ENCODE assay signal across 9 cellular contexts in genomic region chr7:143901360-143901709, GRCh38. TPM values are rescaled to one million over a fixed set of nuclear protein-coding genes. Genes with fewer than 3 reads are reported as not detected.
DNase-seq lines count a peak whose midpoint lies in the region; ATAC-seq, FAIRE-seq and TF ChIP-seq lines count a peak whose summit lies in the region.
"Had no signal": no experiment of that assay in that cellular context is flagged by ENCODE, and none has a peak within 500 bp of the region (broad histone marks: within the 10 kb centered on the region; RNA-seq: fewer than 3 reads in every experiment).

No MANE protein-coding gene starts in this region.

- no peak for TF ChIP-seq EP300 in A549 (IDR thresholded peaks at IDR 0.05)

- intact Hi-C loops in esophagus squamous epithelium (cut with DNase I) (no loop called here), natural killer cell (cut with micrococcal nuclease) (no loop called here)

- H3K4me3 ChIP-seq in A549 (peak overlapping the region; percentile 88), WERI-Rb-1 (ENCODE audit: low read depth, low read length) (peak overlapping the region; percentile 95), esophagus squamous epithelium (peak overlapping the region; percentile 58 to 83 (median 80))

- DNase-seq in A549 (ENCODE audit: low read depth in 1 of 2, low spot score in 1 of 2) (peak in 1 of 2 experiments; percentile 12), WERI-Rb-1 (no peak), esophagus squamous epithelium (lab: John Stamatoyannopoulos, UW) (no peak), natural killer cell (peak; percentile 21), H4 (ENCODE audit: low spot score) (no peak)

- peak; percentile 54 to 60; a peak in 5 of 6 replicates for ATAC-seq in A549
- peak; percentile 40 for ATAC-seq in GM21723 (IDR thresholded peaks at IDR 0.05; ENCODE audit: unreplicated experiment)
- ATAC-seq in natural killer cell = no peak
- no peak for ATAC-seq in GM19023 (IDR thresholded peaks at IDR 0.05; ENCODE audit: unreplicated experiment)
- ATAC-seq in HG03442 (IDR thresholded peaks at IDR 0.05; ENCODE audit: unreplicated experiment) = no peak

- peak overlapping the region; percentile 92 for H3K4me2 ChIP-seq in A549

- H3K27me3 ChIP-seq in WERI-Rb-1 (ENCODE audit: insufficient read depth, low read depth, severe bottlenecking) (no peaks in the 10 kb centered on the region), esophagus squamous epithelium (no peaks in the 10 kb centered on the region)

- CTCF ChIA-PET in A549 (lab: Yijun Ruan, JAX) = interaction anchor here (0.9 to 1.9 kb wide), 21 partner anchors 9 to 226 kb away, joined by 3 to 17 read pairs (median 5); partner anchors contain the start of genes OR2F2 and OR6B1

- TF ChIP-seq POLR2A in A549 (IDR thresholded peaks at IDR 0.05; ENCODE audit: low read length) = no peak
- TF ChIP-seq POLR2A in esophagus squamous epithelium (IDR thresholded peaks at IDR 0.05) = no peak

- FAIRE-seq in A549 (lab: Jason Lieb, UNC) = no peak

- no peaks in the 10 kb centered on the region for H3K9me3 ChIP-seq in A549
- H3K9me3 ChIP-seq in WERI-Rb-1 (ENCODE audit: severe bottlenecking) = no peaks in the 10 kb centered on the region
- H3K9me3 ChIP-seq in esophagus squamous epithelium = no peaks in the 10 kb centered on the region

- H3K27me3 Mint-ChIP-seq in natural killer cell (ENCODE audit: low read depth in 2 of 2) = peaks cover 0 to 4% of the 10 kb centered on the region in 2 donors

- H3K27ac Mint-ChIP-seq in natural killer cell = peak overlapping the region; percentile 84 to 89

- H3K4me1 ChIP-seq in A549 (peaks cover 21% of the 10 kb centered on the region), esophagus squamous epithelium (peaks cover 7 to 35% (median 10%) of the 10 kb centered on the region in 3 donors)

- H3K36me3 Mint-ChIP-seq in natural killer cell = no peaks in the 10 kb centered on the region

- no peaks in the 10 kb centered on the region; the same call in 1 of the 2 replicates for H3K36me3 ChIP-seq in WERI-Rb-1
- no peaks in the 10 kb centered on the region for H3K36me3 ChIP-seq in esophagus squamous epithelium

- WGBS in A549 (ENCODE audit: missing lambda C conversion rate) = 2% methylated on average over 11 of the region's 15 CpGs
- WGBS in esophagus squamous epithelium, 2 donors = 3 to 4% methylated on average over 6 to 14 of the region's 15 CpGs

- peak overlapping the region; percentile 95 for H3K4me3 Mint-ChIP-seq in natural killer cell

- TF ChIP-seq CTCF in A549 (IDR thresholded peaks at IDR 0.05) = no peak
- no peak for TF ChIP-seq CTCF in WERI-Rb-1 (IDR thresholded peaks at IDR 0.05; ENCODE audit: low read depth, low read length)
- TF ChIP-seq CTCF in esophagus squamous epithelium (IDR thresholded peaks at IDR 0.05) = no peak
- no peak for TF ChIP-seq CTCF in natural killer cell (IDR thresholded peaks at IDR 0.05)

- peaks cover 24 to 25% of the 10 kb centered on the region in 2 donors for H3K4me1 Mint-ChIP-seq in natural killer cell

- TF ChIP-seq RAD21 in A549 (conservative IDR thresholded peaks at IDR 0.05 in 1 of 2, IDR thresholded peaks at IDR 0.05 in 1 of 2) = no peak

- peak overlapping the region; percentile 93 to 95 for H3K27ac ChIP-seq in A549
- H3K27ac ChIP-seq in WERI-Rb-1 = peak overlapping the region; percentile 97
- H3K27ac ChIP-seq in esophagus squamous epithelium = peak overlapping the region; percentile 87 to 97 (median 95)

- POLR2A ChIA-PET in A549 (lab: Yijun Ruan, JAX) = interaction anchor here (0.6 to 2.2 kb wide), 10 partner anchors 10 to 121 kb away, joined by 3 to 27 read pairs (median 4); no protein-coding TSS in a partner anchor

- no peaks in the 10 kb centered on the region for H3K9me3 Mint-ChIP-seq in natural killer cell

TF ChIP-seq in A549, 52 proteins besides CTCF, POLR2A, EP300 and RAD21:
- TF ChIP-seq ELK1 (IDR thresholded peaks at IDR 0.05; ENCODE audit: low read depth, low read length) = no peak
- TF ChIP-seq CHD4 (IDR thresholded peaks at IDR 0.05; ENCODE audit: borderline replicate concordance) = no peak
- TF ChIP-seq CBX2 (IDR thresholded peaks at IDR 0.05; ENCODE audit: borderline replicate concordance, low read depth) = no peak
- TF ChIP-seq RCOR1 (IDR thresholded peaks at IDR 0.05; ENCODE audit: low read depth, low read length) = no peak
- no peak for TF ChIP-seq JUNB (IDR thresholded peaks at IDR 0.05)
- no peak for TF ChIP-seq TFCP2L1 (CRISPR knock-in tag; IDR thresholded peaks at IDR 0.05)
- TF ChIP-seq, protein P1, sequence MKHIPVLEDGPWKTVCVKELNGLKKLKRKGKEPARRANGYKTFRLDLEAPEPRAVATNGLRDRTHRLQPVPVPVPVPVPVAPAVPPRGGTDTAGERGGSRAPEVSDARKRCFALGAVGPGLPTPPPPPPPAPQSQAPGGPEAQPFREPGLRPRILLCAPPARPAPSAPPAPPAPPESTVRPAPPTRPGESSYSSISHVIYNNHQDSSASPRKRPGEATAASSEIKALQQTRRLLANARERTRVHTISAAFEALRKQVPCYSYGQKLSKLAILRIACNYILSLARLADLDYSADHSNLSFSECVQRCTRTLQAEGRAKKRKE (CRISPR knock-in tag; IDR thresholded peaks at IDR 0.05; ENCODE audit: low read depth) = no peak
- no peak for TF ChIP-seq CHD2 (IDR thresholded peaks at IDR 0.05; ENCODE audit: low read length, partially characterized antibody)
- no peak for TF ChIP-seq CBX8 (IDR thresholded peaks at IDR 0.05)
- TF ChIP-seq POLR2AphosphoS2 (conservative IDR thresholded peaks at IDR 0.05; ENCODE audit: low read length) = no peak
- no peak for TF ChIP-seq MYC (IDR thresholded peaks at IDR 0.05; ENCODE audit: borderline replicate concordance, low read length)
- TF ChIP-seq RARB (CRISPR knock-in tag; IDR thresholded peaks at IDR 0.05) = no peak
- TF ChIP-seq, protein P2, sequence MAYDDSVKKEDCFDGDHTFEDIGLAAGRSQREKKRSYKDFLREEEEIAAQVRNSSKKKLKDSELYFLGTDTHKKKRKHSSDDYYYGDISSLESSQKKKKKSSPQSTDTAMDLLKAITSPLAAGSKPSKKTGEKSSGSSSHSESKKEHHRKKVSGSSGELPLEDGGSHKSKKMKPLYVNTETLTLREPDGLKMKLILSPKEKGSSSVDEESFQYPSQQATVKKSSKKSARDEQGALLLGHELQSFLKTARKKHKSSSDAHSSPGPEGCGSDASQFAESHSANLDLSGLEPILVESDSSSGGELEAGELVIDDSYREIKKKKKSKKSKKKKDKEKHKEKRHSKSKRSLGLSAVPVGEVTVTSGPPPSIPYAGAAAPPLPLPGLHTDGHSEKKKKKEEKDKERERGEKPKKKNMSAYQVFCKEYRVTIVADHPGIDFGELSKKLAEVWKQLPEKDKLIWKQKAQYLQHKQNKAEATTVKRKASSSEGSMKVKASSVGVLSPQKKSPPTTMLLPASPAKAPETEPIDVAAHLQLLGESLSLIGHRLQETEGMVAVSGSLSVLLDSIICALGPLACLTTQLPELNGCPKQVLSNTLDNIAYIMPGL (CRISPR knock-in tag; IDR thresholded peaks at IDR 0.05; ENCODE audit: borderline replicate concordance) = no peak
- no peak for TF ChIP-seq CEBPB (IDR thresholded peaks at IDR 0.05)
- TF ChIP-seq KDM5A (IDR thresholded peaks at IDR 0.05) = no peak
- TF ChIP-seq MAZ (IDR thresholded peaks at IDR 0.05; ENCODE audit: borderline replicate concordance, low read depth, low read length) = no peak
- no peak for TF ChIP-seq HDAC2 (IDR thresholded peaks at IDR 0.05)

RNA-seq across cellular contexts. Expression of gene TCAF1, which starts 0.6 kb away (rescaled TPM):
- polyA plus RNA-seq in A549 (2011; rRNA removed) = 32.7 and 33.5 TPM in 2 replicates
- polyA plus RNA-seq in A549 (2012; cell fraction: cytosol; rRNA removed) = 10.1 and 12.5 TPM in 2 replicates
- polyA plus RNA-seq in A549 (2012; cell fraction: nucleus; rRNA removed) = 17.4 and 23.3 TPM in 2 replicates
- polyA plus RNA-seq in A549 (2017; fragmentation: RNase III; extraction: RNeasy Plus Mini Kit Qiagen cat#74134 plus additional on column Dnase treatment) = 25.8 to 27.9 TPM (median 26.4 TPM) in 3 replicates
- polyA minus RNA-seq in A549 (2011; rRNA and poly(A)+ RNA removed) = 51.9 and 70.1 TPM in 2 replicates
- total RNA-seq in esophagus squamous epithelium = 10 to 100 TPM in 2 of 4 donors, 1 to 10 TPM in 2; 8.1 to 25.4 (median 13.2) TPM
- 10 to 100 TPM; 12.7 to 24.5 (median 18.8) TPM for total RNA-seq in natural killer cell
- total RNA-seq in H4 (2014; rRNA removed; shearing (Covaris generic)) = 37.6 and 58.3 TPM in 2 replicates

RNA-seq across cellular contexts. Expression of gene OR2F2, which starts 33.7 kb away (rescaled TPM):
- polyA plus RNA-seq in A549 (2011; rRNA removed) = not detected in 2 replicates
- not detected in 2 replicates for polyA plus RNA-seq in A549 (2012; cell fraction: cytosol; rRNA removed)
- polyA plus RNA-seq in A549 (2012; cell fraction: nucleus; rRNA removed) = not detected in 2 replicates
- not detected in 3 replicates for polyA plus RNA-seq in A549 (2017; fragmentation: RNase III; extraction: RNeasy Plus Mini Kit Qiagen cat#74134 plus additional on column Dnase treatment)
- polyA minus RNA-seq in A549 (2011; rRNA and poly(A)+ RNA removed) = not detected in 2 replicates
- not detected for total RNA-seq in esophagus squamous epithelium
- not detected for total RNA-seq in natural killer cell
- not detected in 2 replicates for total RNA-seq in H4 (2014; rRNA removed; shearing (Covaris generic))
- total RNA-seq: pulmonary artery endothelial cell had no signal

RNA-seq across cellular contexts. Expression of gene OR2F1, which starts 53.3 kb away (rescaled TPM):
- polyA plus RNA-seq in A549 (2011; rRNA removed) (not detected in 2 replicates), A549 (2017; fragmentation: RNase III; extraction: RNeasy Plus Mini Kit Qiagen cat#74134 plus additional on column Dnase treatment) (not detected in 3 replicates)
- polyA plus RNA-seq in A549 (2012; cell fraction: cytosol; rRNA removed) = not detected in 2 replicates
- polyA plus RNA-seq in A549 (2012; cell fraction: nucleus; rRNA removed) = not detected in 2 replicates
- not detected in 2 replicates for polyA minus RNA-seq in A549 (2011; rRNA and poly(A)+ RNA removed)
- total RNA-seq in esophagus squamous epithelium (not detected), natural killer cell (not detected)
- not detected in 2 replicates for total RNA-seq in H4 (2014; rRNA removed; shearing (Covaris generic))
- total RNA-seq: pulmonary artery endothelial cell had no signal

Comparison
In these comparisons a context has a peak if more than half of its experiments do, and no peak if none do; other contexts are left out.
1. ATAC-seq: peak in A549 (2 of 2) and GM21723 (single experiment); none in natural killer cell (0 of 3), GM19023 (single experiment) and HG03442 (single experiment).
2. Peak in every context shown above with its lines, with median percentiles within 50 percentile points of each other: H3K27ac ChIP-seq and H3K4me3 ChIP-seq.